Comparison of ENCODE assay signal across 1 cellular context in genomic region chr10:58175990-58176910, GRCh38.
TF ChIP-seq lines count a peak whose summit lies in the region.

No MANE protein-coding gene starts in this region.

TF ChIP-seq in WTC11, 78 proteins besides CTCF, POLR2A, EP300 and RAD21 (continued from another document):
- no peak for TF ChIP-seq ERG (CRISPR knock-in tag; IDR thresholded peaks at IDR 0.05)
- no peak for TF ChIP-seq ETV6 (CRISPR knock-in tag; IDR thresholded peaks at IDR 0.05)
- no peak for TF ChIP-seq PRDM15 (CRISPR knock-in tag; IDR thresholded peaks at IDR 0.05)
